In genomic region chr15:100026041-100026440, GRCh38 we compare ENCODE assay signal across 21 cellular contexts.
DNase-seq lines count a peak whose midpoint lies in the region; ATAC-seq, FAIRE-seq and TF ChIP-seq lines count a peak whose summit lies in the region.
"Had no signal": no experiment of that assay in that cellular context is flagged by ENCODE, and none has a peak within 500 bp of the region (broad histone marks: within the 10 kb centered on the region; RNA-seq: fewer than 3 reads in every experiment).

No MANE protein-coding gene starts in this region.

- H3K79me2 ChIP-seq in GM23248 (ENCODE audit: insufficient read depth) = no peaks in the 10 kb centered on the region

- no peak for ATAC-seq in A549

- 50% methylated on average over 2 of the region's 2 CpGs for WGBS in A549 (ENCODE audit: missing lambda C conversion rate)
- 30 to 31% methylated on average over 2 of the region's 2 CpGs for WGBS in GM23248 (ENCODE audit: low coverage in 1 of 2, low lambda C conversion rate in 2 of 2, missing lambda C conversion rate in 2 of 2), 2 experiments

- FAIRE-seq in A549 (lab: Jason Lieb, UNC) = peak; percentile 72
- FAIRE-seq: GM12891, GM18507, H1 had no signal

- no peak overlapping the region for H3K9ac ChIP-seq in GM23248

- no peaks in the 10 kb centered on the region for H3K9me2 ChIP-seq in GM23248 (ENCODE audit: insufficient read depth)

- H3K4me3 ChIP-seq in A549 = no peak overlapping the region
- H3K4me3 ChIP-seq in GM23248 = no peak overlapping the region

- CTCF ChIA-PET in A549 (lab: Yijun Ruan, JAX) = interaction anchor here (0.8 to 1.6 kb wide), 3 partner anchors 32 to 1604 kb away, joined by 3 read pairs; no protein-coding TSS in a partner anchor

- no peak for TF ChIP-seq RAD21 in A549 (conservative IDR thresholded peaks at IDR 0.05 in 1 of 2, IDR thresholded peaks at IDR 0.05 in 1 of 2)

- DNase-seq in A549 (ENCODE audit: low read depth in 1 of 2, low spot score in 1 of 2) (no peak), globus pallidus (ENCODE audit: low spot score) (peak; percentile 63), pons (ENCODE audit: low spot score) (peak; percentile 69), mesenteric fat pad (ENCODE audit: low spot score) (no peak), GM23248 (no peak)
- DNase-seq in stimulated activated CD4-positive, alpha-beta T cell treated with anti-CD3 and anti-CD28 coated beads, Interleukin-2, amount 100 ng/mL, for 24 hours = no peak
- DNase-seq: ACHN; AML-193; C1 segment of cervical spinal cord; Calu3; CD4-positive, alpha-beta memory T cell; COR-L47; DMS53; DMS79 treated with DMSO at 0.1 percent for 48 hours; GF-D8; H7; HCEC 1CT had no signal

- no peak for TF ChIP-seq CTCF in A549 (IDR thresholded peaks at IDR 0.05)

- in situ Hi-C loops in GM23248 (cut with MboI) = no loop called here

- POLR2A ChIA-PET in A549 (lab: Yijun Ruan, JAX) = no interaction called here

- H3K4me2 ChIP-seq in A549 (no peak overlapping the region), GM23248 (ENCODE audit: unreplicated experiment) (no peak overlapping the region)

- TF ChIP-seq POLR2A in A549 (IDR thresholded peaks at IDR 0.05; ENCODE audit: low read length) = no peak

- H3F3A ChIP-seq in GM23248 (ENCODE audit: insufficient read depth) = no peaks in the 10 kb centered on the region

- no peak overlapping the region for H3K27ac ChIP-seq in A549
- H3K27ac ChIP-seq in GM23248 = no peak overlapping the region
- H3K27ac ChIP-seq: 22Rv1 had no signal

- H3K36me3 ChIP-seq in GM23248 (ENCODE audit: low read depth) = no peaks in the 10 kb centered on the region

- H3K4me1 ChIP-seq in A549 (no peaks in the 10 kb centered on the region), GM23248 (ENCODE audit: insufficient read depth) (no peaks in the 10 kb centered on the region)

- H3K9me3 ChIP-seq in A549 (peaks cover 20% of the 10 kb centered on the region), GM23248 (ENCODE audit: low read depth) (no peaks in the 10 kb centered on the region)

- no peaks in the 10 kb centered on the region for H4K20me1 ChIP-seq in GM23248 (ENCODE audit: insufficient read depth)

- TF ChIP-seq EP300 in A549 (IDR thresholded peaks at IDR 0.05) = no peak

- no peaks in the 10 kb centered on the region for H3K27me3 ChIP-seq in GM23248 (replicated peaks; ENCODE audit: insufficient read depth)

- H2AFZ ChIP-seq in GM23248 = no peak overlapping the region

TF ChIP-seq in A549, 52 proteins besides CTCF, POLR2A, EP300 and RAD21:
- no peak for TF ChIP-seq CEBPB (IDR thresholded peaks at IDR 0.05)
- TF ChIP-seq JUNB (IDR thresholded peaks at IDR 0.05) = no peak
- no peak for TF ChIP-seq USF2 (IDR thresholded peaks at IDR 0.05)
- no peak for TF ChIP-seq NFE2L2 (conservative IDR thresholded peaks at IDR 0.05; ENCODE audit: low read length)
- TF ChIP-seq MAZ (IDR thresholded peaks at IDR 0.05; ENCODE audit: borderline replicate concordance, low read depth, low read length) = no peak
- TF ChIP-seq CHD4 (IDR thresholded peaks at IDR 0.05; ENCODE audit: borderline replicate concordance) = no peak
- no peak for TF ChIP-seq EHMT2 (IDR thresholded peaks at IDR 0.05; ENCODE audit: low read depth)
- no peak for TF ChIP-seq GATA3 (IDR thresholded peaks at IDR 0.05; ENCODE audit: borderline replicate concordance)
- TF ChIP-seq HEYL (CRISPR knock-in tag; IDR thresholded peaks at IDR 0.05) = no peak
- TF ChIP-seq POLR2AphosphoS2 (conservative IDR thresholded peaks at IDR 0.05; ENCODE audit: low read length) = no peak
- no peak for TF ChIP-seq FOXS1 (CRISPR knock-in tag; IDR thresholded peaks at IDR 0.05)
- no peak for TF ChIP-seq SREBF2 (IDR thresholded peaks at IDR 0.05)
- TF ChIP-seq PHF8 (IDR thresholded peaks at IDR 0.05; ENCODE audit: borderline replicate concordance, low read depth) = no peak
- no peak for TF ChIP-seq KDM1A (IDR thresholded peaks at IDR 0.05; ENCODE audit: low read depth)
- TF ChIP-seq NR3C1 (IDR thresholded peaks at IDR 0.05) = no peak
- TF ChIP-seq, protein P1, sequence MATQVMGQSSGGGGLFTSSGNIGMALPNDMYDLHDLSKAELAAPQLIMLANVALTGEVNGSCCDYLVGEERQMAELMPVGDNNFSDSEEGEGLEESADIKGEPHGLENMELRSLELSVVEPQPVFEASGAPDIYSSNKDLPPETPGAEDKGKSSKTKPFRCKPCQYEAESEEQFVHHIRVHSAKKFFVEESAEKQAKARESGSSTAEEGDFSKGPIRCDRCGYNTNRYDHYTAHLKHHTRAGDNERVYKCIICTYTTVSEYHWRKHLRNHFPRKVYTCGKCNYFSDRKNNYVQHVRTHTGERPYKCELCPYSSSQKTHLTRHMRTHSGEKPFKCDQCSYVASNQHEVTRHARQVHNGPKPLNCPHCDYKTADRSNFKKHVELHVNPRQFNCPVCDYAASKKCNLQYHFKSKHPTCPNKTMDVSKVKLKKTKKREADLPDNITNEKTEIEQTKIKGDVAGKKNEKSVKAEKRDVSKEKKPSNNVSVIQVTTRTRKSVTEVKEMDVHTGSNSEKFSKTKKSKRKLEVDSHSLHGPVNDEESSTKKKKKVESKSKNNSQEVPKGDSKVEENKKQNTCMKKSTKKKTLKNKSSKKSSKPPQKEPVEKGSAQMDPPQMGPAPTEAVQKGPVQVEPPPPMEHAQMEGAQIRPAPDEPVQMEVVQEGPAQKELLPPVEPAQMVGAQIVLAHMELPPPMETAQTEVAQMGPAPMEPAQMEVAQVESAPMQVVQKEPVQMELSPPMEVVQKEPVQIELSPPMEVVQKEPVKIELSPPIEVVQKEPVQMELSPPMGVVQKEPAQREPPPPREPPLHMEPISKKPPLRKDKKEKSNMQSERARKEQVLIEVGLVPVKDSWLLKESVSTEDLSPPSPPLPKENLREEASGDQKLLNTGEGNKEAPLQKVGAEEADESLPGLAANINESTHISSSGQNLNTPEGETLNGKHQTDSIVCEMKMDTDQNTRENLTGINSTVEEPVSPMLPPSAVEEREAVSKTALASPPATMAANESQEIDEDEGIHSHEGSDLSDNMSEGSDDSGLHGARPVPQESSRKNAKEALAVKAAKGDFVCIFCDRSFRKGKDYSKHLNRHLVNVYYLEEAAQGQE (IDR thresholded peaks at IDR 0.05) = no peak
- no peak for TF ChIP-seq NPAS2 (CRISPR knock-in tag; IDR thresholded peaks at IDR 0.05; ENCODE audit: borderline replicate concordance)
- TF ChIP-seq TP53 (CRISPR knock-in tag; IDR thresholded peaks at IDR 0.05) = no peak
- TF ChIP-seq EHF (CRISPR knock-in tag; IDR thresholded peaks at IDR 0.05) = no peak
- TF ChIP-seq, protein P2, sequence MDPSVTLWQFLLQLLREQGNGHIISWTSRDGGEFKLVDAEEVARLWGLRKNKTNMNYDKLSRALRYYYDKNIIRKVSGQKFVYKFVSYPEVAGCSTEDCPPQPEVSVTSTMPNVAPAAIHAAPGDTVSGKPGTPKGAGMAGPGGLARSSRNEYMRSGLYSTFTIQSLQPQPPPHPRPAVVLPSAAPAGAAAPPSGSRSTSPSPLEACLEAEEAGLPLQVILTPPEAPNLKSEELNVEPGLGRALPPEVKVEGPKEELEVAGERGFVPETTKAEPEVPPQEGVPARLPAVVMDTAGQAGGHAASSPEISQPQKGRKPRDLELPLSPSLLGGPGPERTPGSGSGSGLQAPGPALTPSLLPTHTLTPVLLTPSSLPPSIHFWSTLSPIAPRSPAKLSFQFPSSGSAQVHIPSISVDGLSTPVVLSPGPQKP (IDR thresholded peaks at IDR 0.05; ENCODE audit: low read depth, low read length) = no peak
TF ChIP-seq in A549: peak in this region for 0.

Comparison
In these comparisons a context has a peak if more than half of its experiments do, and no peak if none do; other contexts are left out.
1. DNase-seq: peak in globus pallidus (single experiment) and pons (single experiment); none in A549 (0 of 2), stimulated activated CD4-positive, alpha-beta T cell treated with anti-CD3 and anti-CD28 coated beads, Interleukin-2, amount 100 ng/mL, for 24 hours (0 of 2), mesenteric fat pad (single experiment) and GM23248 (single experiment).